In genomic region chr2:234630676-234631350, GRCh38 we compare ENCODE assay signal across 16 cellular contexts.
DNase-seq lines count a peak whose midpoint lies in the region; ATAC-seq and TF ChIP-seq lines count a peak whose summit lies in the region.
"Had no signal": no experiment of that assay in that cellular context is flagged by ENCODE, and none has a peak within 500 bp of the region (broad histone marks: within the 10 kb centered on the region; RNA-seq: fewer than 3 reads in every experiment).

No MANE protein-coding gene starts in this region.

- no peaks in the 10 kb centered on the region for H3K79me2 ChIP-seq in neural progenitor cell (ENCODE audit: low read depth)

- H3K9ac ChIP-seq in neural progenitor cell: no peak overlapping the region

- no peaks in the 10 kb centered on the region for H3K36me3 ChIP-seq in neural progenitor cell
- H3K36me3 ChIP-seq: neutrophil, tibial nerve had no signal

- no peak overlapping the region for H3K27ac ChIP-seq in neural progenitor cell
- H3K27ac ChIP-seq: neutrophil, SK-N-MC, tibial nerve had no signal

- no peaks in the 10 kb centered on the region for H4K20me1 ChIP-seq in neural progenitor cell (ENCODE audit: low read depth)

- intact Hi-C loops in activated T-helper 1 cell treated with anti-CD3 and anti-CD28 coated beads, Interleukin-12 subunit alpha, Interleukin-12 subunit beta, Interleukin-2, Interleukin-4 antibody, amounts not matched to agents 30 ng/mL and 10 ng/mL and 1 ng/mL, durations not matched to agents 14 hours and 24 hours and 36 hours (cut with micrococcal nuclease): no loop called here

- no peaks in the 10 kb centered on the region for H3K27me3 ChIP-seq in neural progenitor cell
- H3K27me3 ChIP-seq: neutrophil had no signal

- no peak for TF ChIP-seq CTCF in epithelial cell of proximal tubule (conservative IDR thresholded peaks at IDR 0.05; ENCODE audit: low read depth, low read length)
- no peak for TF ChIP-seq CTCF in neural progenitor cell (IDR thresholded peaks at IDR 0.05)

- H3K9me3 ChIP-seq in neural progenitor cell (ENCODE audit: low read depth): no peaks in the 10 kb centered on the region
- H3K9me3 ChIP-seq: neutrophil had no signal

- peak overlapping the region; percentile 89 for H2AFZ ChIP-seq in neural progenitor cell (replicated peaks)

- H3K4me1 ChIP-seq in neural progenitor cell: peaks cover 35% of the 10 kb centered on the region

- H3K9me3 Mint-ChIP-seq in neural progenitor cell: peaks cover 7% of the 10 kb centered on the region
- no peaks in the 10 kb centered on the region for H3K9me3 Mint-ChIP-seq in stimulated activated naive B cell treated with anti-CD40 and anti-IgM and Interleukin-4, amounts not matched to agents 10 μg/mL and 1 μg/mL and 100 μg/mL, for 72 hours
- no peaks in the 10 kb centered on the region for H3K9me3 Mint-ChIP-seq in activated T-helper 1 cell treated with anti-CD3 and anti-CD28 coated beads, Interleukin-12 subunit alpha, Interleukin-12 subunit beta, Interleukin-2, Interleukin-4 antibody, amounts not matched to agents 30 ng/mL and 10 ng/mL and 1 ng/mL, durations not matched to agents 14 hours and 24 hours and 36 hours
- H3K9me3 Mint-ChIP-seq: stimulated activated effector memory CD8-positive, alpha-beta T cell treated with anti-CD3 and anti-CD28 coated beads, Interleukin-12 subunit alpha, Interleukin-12 subunit beta, amount 100 ng/mL, for 72 hours had no signal

- no peak overlapping the region for H3K4me3 Mint-ChIP-seq in neural progenitor cell
- no peak overlapping the region for H3K4me3 Mint-ChIP-seq in stimulated activated naive B cell treated with anti-CD40 and anti-IgM and Interleukin-4, amounts not matched to agents 10 μg/mL and 1 μg/mL and 100 μg/mL, for 72 hours
- no peak overlapping the region for H3K4me3 Mint-ChIP-seq in activated T-helper 1 cell treated with anti-CD3 and anti-CD28 coated beads, Interleukin-12 subunit alpha, Interleukin-12 subunit beta, Interleukin-2, Interleukin-4 antibody, amounts not matched to agents 30 ng/mL and 10 ng/mL and 1 ng/mL, durations not matched to agents 14 hours and 24 hours and 36 hours
- H3K4me3 Mint-ChIP-seq: stimulated activated effector memory CD8-positive, alpha-beta T cell treated with anti-CD3 and anti-CD28 coated beads, Interleukin-12 subunit alpha, Interleukin-12 subunit beta, amount 100 ng/mL, for 72 hours had no signal

- DNase-seq in EL: peak; percentile 38
- peak; percentile 29 for DNase-seq in NCI-H69 (lab: John Stamatoyannopoulos, UW)
- peak; percentile 39 for DNase-seq in epithelial cell of proximal tubule (ENCODE audit: low read depth)
- DNase-seq in neural progenitor cell (ENCODE audit: low spot score): no peak
- DNase-seq in stimulated activated naive B cell treated with anti-CD40 and anti-IgM and Interleukin-4, amounts not matched to agents 10 μg/mL and 1 μg/mL and 100 μg/mL, for 72 hours: no peak
- no peak for DNase-seq in activated T-helper 1 cell treated with anti-CD3 and anti-CD28 coated beads, Interleukin-12 subunit alpha, Interleukin-12 subunit beta, Interleukin-2, Interleukin-4 antibody, amounts not matched to agents 30 ng/mL and 10 ng/mL and 1 ng/mL, durations not matched to agents 14 hours and 24 hours and 36 hours (ENCODE audit: low spot score)
- DNase-seq in stimulated activated CD4-positive, alpha-beta T cell treated with anti-CD3 and anti-CD28 coated beads, Interleukin-4, amount 100 ng/mL, for 1 hour: no peak
- no peak for DNase-seq in amniotic stem cell (lab: John Stamatoyannopoulos, UW)
- DNase-seq: activated CD4-positive, alpha-beta T cell treated with anti-CD3 and anti-CD28 coated beads, Interleukin-2, amount 50 U/mL, for 48 hours; AML-193; aorta; NCI-H1092 had no signal

- no peak overlapping the region for H3K27ac Mint-ChIP-seq in neural progenitor cell
- no peak overlapping the region for H3K27ac Mint-ChIP-seq in stimulated activated naive B cell treated with anti-CD40 and anti-IgM and Interleukin-4, amounts not matched to agents 10 μg/mL and 1 μg/mL and 100 μg/mL, for 72 hours
- H3K27ac Mint-ChIP-seq in activated T-helper 1 cell treated with anti-CD3 and anti-CD28 coated beads, Interleukin-12 subunit alpha, Interleukin-12 subunit beta, Interleukin-2, Interleukin-4 antibody, amounts not matched to agents 30 ng/mL and 10 ng/mL and 1 ng/mL, durations not matched to agents 14 hours and 24 hours and 36 hours: no peak overlapping the region
- H3K27ac Mint-ChIP-seq: stimulated activated effector memory CD8-positive, alpha-beta T cell treated with anti-CD3 and anti-CD28 coated beads, Interleukin-12 subunit alpha, Interleukin-12 subunit beta, amount 100 ng/mL, for 72 hours had no signal

- peaks cover 36% of the 10 kb centered on the region for H3F3A ChIP-seq in neural progenitor cell (ENCODE audit: low read depth)

- peaks cover 7% of the 10 kb centered on the region for H3K27me3 Mint-ChIP-seq in neural progenitor cell (ENCODE audit: insufficient read depth, low read depth)
- H3K27me3 Mint-ChIP-seq in stimulated activated naive B cell treated with anti-CD40 and anti-IgM and Interleukin-4, amounts not matched to agents 10 μg/mL and 1 μg/mL and 100 μg/mL, for 72 hours: peaks cover 4 to 11% of the 10 kb centered on the region in 2 donors
- peaks cover 7% of the 10 kb centered on the region for H3K27me3 Mint-ChIP-seq in activated T-helper 1 cell treated with anti-CD3 and anti-CD28 coated beads, Interleukin-12 subunit alpha, Interleukin-12 subunit beta, Interleukin-2, Interleukin-4 antibody, amounts not matched to agents 30 ng/mL and 10 ng/mL and 1 ng/mL, durations not matched to agents 14 hours and 24 hours and 36 hours (ENCODE audit: insufficient read depth)

- H3K4me3 ChIP-seq in epithelial cell of proximal tubule (ENCODE audit: low read depth, low read length) (peak overlapping the region; percentile 18), neural progenitor cell (no peak overlapping the region)
- H3K4me3 ChIP-seq: SK-N-MC, tibial nerve had no signal

- peaks cover 36% of the 10 kb centered on the region for H3K4me1 Mint-ChIP-seq in neural progenitor cell
- H3K4me1 Mint-ChIP-seq in stimulated activated naive B cell treated with anti-CD40 and anti-IgM and Interleukin-4, amounts not matched to agents 10 μg/mL and 1 μg/mL and 100 μg/mL, for 72 hours: peaks cover 5 to 7% of the 10 kb centered on the region in 2 donors
- H3K4me1 Mint-ChIP-seq in activated T-helper 1 cell treated with anti-CD3 and anti-CD28 coated beads, Interleukin-12 subunit alpha, Interleukin-12 subunit beta, Interleukin-2, Interleukin-4 antibody, amounts not matched to agents 30 ng/mL and 10 ng/mL and 1 ng/mL, durations not matched to agents 14 hours and 24 hours and 36 hours (ENCODE audit: low read depth): no peaks in the 10 kb centered on the region
- H3K4me1 Mint-ChIP-seq: stimulated activated effector memory CD8-positive, alpha-beta T cell treated with anti-CD3 and anti-CD28 coated beads, Interleukin-12 subunit alpha, Interleukin-12 subunit beta, amount 100 ng/mL, for 72 hours had no signal

- peak overlapping the region; percentile 57 for H3K4me2 ChIP-seq in neural progenitor cell

- H3K36me3 Mint-ChIP-seq in neural progenitor cell: no peaks in the 10 kb centered on the region
- H3K36me3 Mint-ChIP-seq in stimulated activated naive B cell treated with anti-CD40 and anti-IgM and Interleukin-4, amounts not matched to agents 10 μg/mL and 1 μg/mL and 100 μg/mL, for 72 hours: peaks cover 0 to under 1% of the 10 kb centered on the region in 2 donors
- no peaks in the 10 kb centered on the region for H3K36me3 Mint-ChIP-seq in activated T-helper 1 cell treated with anti-CD3 and anti-CD28 coated beads, Interleukin-12 subunit alpha, Interleukin-12 subunit beta, Interleukin-2, Interleukin-4 antibody, amounts not matched to agents 30 ng/mL and 10 ng/mL and 1 ng/mL, durations not matched to agents 14 hours and 24 hours and 36 hours (ENCODE audit: low read depth)
- H3K36me3 Mint-ChIP-seq: stimulated activated effector memory CD8-positive, alpha-beta T cell treated with anti-CD3 and anti-CD28 coated beads, Interleukin-12 subunit alpha, Interleukin-12 subunit beta, amount 100 ng/mL, for 72 hours had no signal

- no peak for ATAC-seq in stimulated activated naive B cell treated with anti-CD40 and anti-IgM and Interleukin-4, amounts not matched to agents 10 μg/mL and 1 μg/mL and 100 μg/mL, for 72 hours (replicated peaks)
- ATAC-seq: stimulated activated effector memory CD8-positive, alpha-beta T cell treated with anti-CD3 and anti-CD28 coated beads, Interleukin-12 subunit alpha, Interleukin-12 subunit beta, amount 100 ng/mL, for 72 hours had no signal

Comparison
In these comparisons a context has a peak if more than half of its experiments do, and no peak if none do; other contexts are left out.
1. DNase-seq: peak in EL (single experiment), NCI-H69 (single experiment) and epithelial cell of proximal tubule (single experiment); none in neural progenitor cell (single experiment), stimulated activated naive B cell treated with anti-CD40 and anti-IgM and Interleukin-4, amounts not matched to agents 10 μg/mL and 1 μg/mL and 100 μg/mL, for 72 hours (single experiment), activated T-helper 1 cell treated with anti-CD3 and anti-CD28 coated beads, Interleukin-12 subunit alpha, Interleukin-12 subunit beta, Interleukin-2, Interleukin-4 antibody, amounts not matched to agents 30 ng/mL and 10 ng/mL and 1 ng/mL, durations not matched to agents 14 hours and 24 hours and 36 hours (single experiment), stimulated activated CD4-positive, alpha-beta T cell treated with anti-CD3 and anti-CD28 coated beads, Interleukin-4, amount 100 ng/mL, for 1 hour (single experiment) and amniotic stem cell (single experiment).